20 cellular contexts compared by ENCODE assay signal in genomic region chr3:73568371-73568862, GRCh38. TPM values are rescaled to one million over a fixed set of nuclear protein-coding genes. Genes with fewer than 3 reads are reported as not detected.
DNase-seq lines count a peak whose midpoint lies in the region; ATAC-seq and TF ChIP-seq lines count a peak whose summit lies in the region.
"Had no signal": no experiment of that assay in that cellular context is flagged by ENCODE, and none has a peak within 500 bp of the region (broad histone marks: within the 10 kb centered on the region; RNA-seq: fewer than 3 reads in every experiment).

No MANE protein-coding gene starts in this region.

- H3K36me3 ChIP-seq in psoas muscle (ENCODE audit: insufficient read depth in 1 of 2, low read depth in 1 of 2): no peaks in the 10 kb centered on the region
- H3K36me3 ChIP-seq: SJSA1 had no signal

- peak overlapping the region; percentile 26 for H3K4me3 ChIP-seq in psoas muscle
- H3K4me3 ChIP-seq: SJSA1 had no signal

- DNase-seq in foreskin keratinocyte (peak in 1 of 2 donors; percentile 23), left ventricle myocardium superior (peak; percentile 44), psoas muscle (peak in 1 of 2 donors; percentile 55), HT-29 (ENCODE audit: low spot score) (no peak), AG08395 (ENCODE audit: low spot score) (no peak)
- no peak for DNase-seq in activated effector memory CD4-positive, alpha-beta T cell treated with anti-CD3 and anti-CD28 coated beads, Interleukin-2, amount 50 U/mL, for 16 hours
- DNase-seq: Calu3; CD8-positive, alpha-beta memory T cell; KBM-7; NCI-H1105; NCI-H146; NCI-H2029 treated with DMSO at 0.1 percent for 48 hours; NCI-H226; NCI-H524 had no signal

- intact Hi-C loops in left ventricle myocardium superior (cut with micrococcal nuclease) (no loop called here), psoas muscle (cut with DNase I) (loop anchor here in 1 of 2 donors (5.0 kb wide), 1 partner anchor 54 kb away; the partner anchor contains the start of gene PDZRN3)

- peak; percentile 24 for ATAC-seq in foreskin keratinocyte
- peak; percentile 76 for ATAC-seq in left ventricle myocardium superior
- peak in 3 of 4 donors; percentile 43 to 72 (median 59) for ATAC-seq in psoas muscle
- no peak for ATAC-seq in GM19351 (IDR thresholded peaks at IDR 0.05; ENCODE audit: unreplicated experiment)
- ATAC-seq: HCT116, Panc1 had no signal

- TF ChIP-seq CTCF in foreskin keratinocyte (conservative IDR thresholded peaks at IDR 0.05) (no peak), psoas muscle (IDR thresholded peaks at IDR 0.05) (no peak)

- peaks cover 4% of the 10 kb centered on the region for H3K4me1 ChIP-seq in foreskin keratinocyte
- H3K4me1 ChIP-seq in psoas muscle: peaks cover 50% of the 10 kb centered on the region
- H3K4me1 ChIP-seq: SJSA1 had no signal

- H3K9me3 ChIP-seq in psoas muscle: no peaks in the 10 kb centered on the region
- H3K9me3 ChIP-seq: SJSA1 had no signal

- H3K27ac ChIP-seq in foreskin keratinocyte (no peak overlapping the region), psoas muscle (peak overlapping the region; percentile 80)
- H3K27ac ChIP-seq: C4-2B, HL-60, SJSA1 had no signal

- 31 to 42% (median 36%) methylated on average over 5 of the region's 5 CpGs for WGBS in psoas muscle, 3 donors

- H3K27me3 ChIP-seq in foreskin keratinocyte (no peaks in the 10 kb centered on the region), psoas muscle (ENCODE audit: insufficient read depth in 3 of 3, low read length in 2 of 3) (no peaks in the 10 kb centered on the region)
- H3K27me3 ChIP-seq: SJSA1 had no signal

RNA-seq across cellular contexts. Expression of gene PDZRN3, which starts 56.3 kb away (rescaled TPM):
- 0.24 and 0.25 TPM in 2 replicates for total RNA-seq in foreskin keratinocyte
- polyA plus RNA-seq in foreskin keratinocyte: 0.11 TPM in 1 of 2 replicates, not detected in the other
- 147 TPM for total RNA-seq in left ventricle myocardium superior
- total RNA-seq in psoas muscle: 10 to 100 TPM; 13.2 to 39.3 (median 17.2) TPM
- 10 to 100 TPM in 2 of 3 donors, 1 to 10 TPM in 1; 2.5 to 18.0 (median 13.4) TPM for polyA plus RNA-seq in psoas muscle
- total RNA-seq in HT-29 (2014; rRNA removed; shearing (Covaris generic)): 4.6 and 5.6 TPM in 2 replicates
- total RNA-seq: Calu3; CD8-positive, alpha-beta memory T cell had no signal
- polyA plus RNA-seq: CD8-positive, alpha-beta memory T cell had no signal
